In the genomic region with DNA sequence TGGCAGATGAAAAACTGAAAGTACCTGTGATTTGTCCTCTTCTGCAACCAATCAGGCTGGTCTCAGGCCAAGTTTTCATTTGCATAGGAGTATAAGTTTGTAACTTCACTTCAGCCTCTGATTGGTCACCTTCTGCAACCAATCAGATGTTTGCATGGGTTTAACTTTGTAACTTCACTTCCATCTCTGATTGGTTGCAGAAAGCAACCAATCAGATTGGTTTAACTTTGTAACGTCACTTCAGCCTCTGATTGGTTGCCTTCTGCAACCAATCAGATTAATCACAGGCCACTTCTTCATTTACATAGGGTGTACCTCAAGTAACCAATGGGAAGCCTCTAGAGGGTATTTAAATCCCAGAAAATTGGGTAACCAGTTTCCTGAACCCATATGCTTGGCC, we compare ENCODE assay signal across 2 cellular contexts.
TF ChIP-seq lines count a peak whose summit lies in the region.

No MANE protein-coding gene starts in this region.

TF ChIP-seq in GM23338, 12 proteins besides CTCF, POLR2A, EP300 and RAD21:
- TF ChIP-seq NANOG (IDR thresholded peaks at IDR 0.05; ENCODE audit: borderline replicate concordance) (no peak), EZH2 (IDR thresholded peaks at IDR 0.05; ENCODE audit: low read depth, unreplicated experiment) (no peak), JUNB (IDR thresholded peaks at IDR 0.05; ENCODE audit: unreplicated experiment) (no peak), STAT1 (IDR thresholded peaks at IDR 0.05; ENCODE audit: unreplicated experiment) (no peak)

TF ChIP-seq in H1, 55 proteins besides CTCF, POLR2A, EP300 and RAD21:
- TF ChIP-seq CHD2 (IDR thresholded peaks at IDR 0.05; ENCODE audit: low read length) (peak; percentile 52; the same call in 1 of the 2 replicates), EZH2 (IDR thresholded peaks at IDR 0.05; ENCODE audit: low read depth, low read length, severe bottlenecking) (no peak), SP1 (IDR thresholded peaks at IDR 0.05; ENCODE audit: low read depth, low read length) (peak; percentile 92), SIX5 (IDR thresholded peaks at IDR 0.05; ENCODE audit: low read depth, low read length) (no peak), TAF1 (IDR thresholded peaks at IDR 0.05; ENCODE audit: low read depth, low read length) (no peak), FOSL1 (IDR thresholded peaks at IDR 0.05; ENCODE audit: insufficient read depth, low read depth, low read length) (no peak)
- TF ChIP-seq, protein P1, sequence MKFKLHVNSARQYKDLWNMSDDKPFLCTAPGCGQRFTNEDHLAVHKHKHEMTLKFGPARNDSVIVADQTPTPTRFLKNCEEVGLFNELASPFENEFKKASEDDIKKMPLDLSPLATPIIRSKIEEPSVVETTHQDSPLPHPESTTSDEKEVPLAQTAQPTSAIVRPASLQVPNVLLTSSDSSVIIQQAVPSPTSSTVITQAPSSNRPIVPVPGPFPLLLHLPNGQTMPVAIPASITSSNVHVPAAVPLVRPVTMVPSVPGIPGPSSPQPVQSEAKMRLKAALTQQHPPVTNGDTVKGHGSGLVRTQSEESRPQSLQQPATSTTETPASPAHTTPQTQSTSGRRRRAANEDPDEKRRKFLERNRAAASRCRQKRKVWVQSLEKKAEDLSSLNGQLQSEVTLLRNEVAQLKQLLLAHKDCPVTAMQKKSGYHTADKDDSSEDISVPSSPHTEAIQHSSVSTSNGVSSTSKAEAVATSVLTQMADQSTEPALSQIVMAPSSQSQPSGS (IDR thresholded peaks at IDR 0.05; ENCODE audit: low read length) = no peak
- TF ChIP-seq, protein P2, sequence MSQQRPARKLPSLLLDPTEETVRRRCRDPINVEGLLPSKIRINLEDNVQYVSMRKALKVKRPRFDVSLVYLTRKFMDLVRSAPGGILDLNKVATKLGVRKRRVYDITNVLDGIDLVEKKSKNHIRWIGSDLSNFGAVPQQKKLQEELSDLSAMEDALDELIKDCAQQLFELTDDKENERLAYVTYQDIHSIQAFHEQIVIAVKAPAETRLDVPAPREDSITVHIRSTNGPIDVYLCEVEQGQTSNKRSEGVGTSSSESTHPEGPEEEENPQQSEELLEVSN (IDR thresholded peaks at IDR 0.05) = no peak
